In the genomic region with DNA sequence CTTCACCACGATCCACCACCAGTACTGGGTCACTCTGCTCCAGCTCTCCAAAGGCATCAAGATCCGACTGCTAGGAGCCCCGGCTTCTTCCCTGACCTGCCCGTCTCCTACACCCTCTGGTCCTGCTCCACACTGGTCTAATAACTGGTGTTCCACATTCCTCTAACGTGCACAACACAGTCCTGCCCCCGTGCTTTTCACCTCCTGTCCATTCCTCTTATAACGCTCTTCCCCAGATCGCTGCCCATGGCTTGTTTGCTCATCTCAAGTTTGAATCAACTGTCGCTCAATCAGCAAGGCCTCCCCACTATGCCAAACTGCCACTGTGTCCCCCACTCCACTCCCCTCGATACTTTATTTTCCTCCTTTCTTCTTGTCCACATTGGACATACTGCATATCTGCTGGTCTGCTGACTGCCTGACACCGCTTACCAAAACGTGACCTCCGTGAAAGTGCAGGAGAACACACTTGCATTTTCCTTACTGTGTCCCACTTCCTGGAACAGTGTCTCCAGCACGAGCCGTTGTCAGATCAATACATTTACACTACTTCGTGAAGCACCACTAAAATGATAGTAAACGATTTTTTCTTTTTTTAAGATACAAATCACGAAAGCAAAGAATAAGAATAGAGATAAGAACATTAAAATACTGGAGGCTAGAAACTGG, we compare ENCODE assay signal across 1 cellular context.
TF ChIP-seq lines count a peak whose summit lies in the region.

No MANE protein-coding gene starts in this region.

TF ChIP-seq in SK-N-SH treated with all-trans-retinoic acid at 6 μM for 48 hours, 23 proteins besides CTCF, POLR2A, EP300 and RAD21 (continued from another document):
- TF ChIP-seq, protein P1, sequence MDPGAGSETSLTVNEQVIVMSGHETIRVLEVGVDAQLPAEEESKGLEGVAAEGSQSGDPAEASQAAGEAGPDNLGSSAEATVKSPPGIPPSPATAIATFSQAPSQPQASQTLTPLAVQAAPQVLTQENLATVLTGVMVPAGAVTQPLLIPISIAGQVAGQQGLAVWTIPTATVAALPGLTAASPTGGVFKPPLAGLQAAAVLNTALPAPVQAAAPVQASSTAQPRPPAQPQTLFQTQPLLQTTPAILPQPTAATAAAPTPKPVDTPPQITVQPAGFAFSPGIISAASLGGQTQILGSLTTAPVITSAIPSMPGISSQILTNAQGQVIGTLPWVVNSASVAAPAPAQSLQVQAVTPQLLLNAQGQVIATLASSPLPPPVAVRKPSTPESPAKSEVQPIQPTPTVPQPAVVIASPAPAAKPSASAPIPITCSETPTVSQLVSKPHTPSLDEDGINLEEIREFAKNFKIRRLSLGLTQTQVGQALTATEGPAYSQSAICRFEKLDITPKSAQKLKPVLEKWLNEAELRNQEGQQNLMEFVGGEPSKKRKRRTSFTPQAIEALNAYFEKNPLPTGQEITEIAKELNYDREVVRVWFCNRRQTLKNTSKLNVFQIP (CRISPR knock-in tag; IDR thresholded peaks at IDR 0.05; ENCODE audit: borderline replicate concordance, low read depth): no peak
- TF ChIP-seq ARNTL (CRISPR knock-in tag; IDR thresholded peaks at IDR 0.05; ENCODE audit: borderline replicate concordance, low read depth): no peak
TF ChIP-seq in SK-N-SH treated with all-trans-retinoic acid at 6 μM for 48 hours: peak in this region for 0.
